In the genomic region with DNA sequence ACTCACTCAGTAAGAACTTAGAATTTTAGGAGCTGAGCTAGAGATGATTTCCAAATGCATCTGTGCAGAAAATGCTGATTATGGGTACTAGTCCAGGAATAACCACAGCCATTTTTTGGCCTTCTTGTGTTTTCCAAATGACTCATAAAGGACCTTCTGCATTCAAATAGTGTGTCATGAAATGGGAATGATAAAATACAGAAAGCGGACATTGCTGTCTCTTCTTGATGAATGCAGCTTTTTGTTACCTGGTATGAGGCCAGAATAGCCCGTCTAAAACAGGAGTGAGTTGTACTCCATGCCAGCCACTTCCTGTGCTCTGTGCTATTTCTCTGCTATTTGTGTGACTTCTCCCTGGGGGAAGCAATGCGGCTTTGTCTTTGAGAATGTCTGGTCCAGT, we compare ENCODE assay signal across 13 cellular contexts. TPM values are rescaled to one million over a fixed set of nuclear protein-coding genes. Genes with fewer than 3 reads are reported as not detected.
DNase-seq lines count a peak whose midpoint lies in the region; ATAC-seq, FAIRE-seq and TF ChIP-seq lines count a peak whose summit lies in the region.
"Had no signal": no experiment of that assay in that cellular context is flagged by ENCODE, and none has a peak within 500 bp of the region (broad histone marks: within the 10 kb centered on the region; RNA-seq: fewer than 3 reads in every experiment).

No MANE protein-coding gene starts in this region.

- no peak overlapping the region for H2AFZ ChIP-seq in keratinocyte (ENCODE audit: control insufficient read depth, low read length)

- H3K27ac ChIP-seq in keratinocyte (ENCODE audit: control insufficient read depth, insufficient read depth, low read length) (no peak overlapping the region), heart right ventricle (no peak overlapping the region)
- H3K27ac ChIP-seq: sigmoid colon had no signal

- H3K9me1 ChIP-seq in keratinocyte (ENCODE audit: control insufficient read depth, extremely low read depth, insufficient read depth, low read length): no peaks in the 10 kb centered on the region

- peak; percentile 86 for FAIRE-seq in keratinocyte (lab: Jason Lieb, UNC)

- TF ChIP-seq CTCF in astrocyte of the cerebellum (IDR thresholded peaks at IDR 0.05; ENCODE audit: low read depth, low read length, missing control alignments) (no peak), keratinocyte (optimal IDR thresholded peaks at IDR 0.05 in 1 of 3, IDR thresholded peaks at IDR 0.05 in 1 of 3, conservative IDR thresholded peaks at IDR 0.05 in 1 of 3; ENCODE audit: extremely low read depth in 1 of 3, insufficient read depth in 2 of 3, low read length in 3 of 3) (no peak), heart right ventricle (IDR thresholded peaks at IDR 0.05) (no peak)

- no peak overlapping the region for H3K4me3 ChIP-seq in astrocyte of the cerebellum (ENCODE audit: low read depth, low read length)
- no peak overlapping the region for H3K4me3 ChIP-seq in keratinocyte (ENCODE audit: control insufficient read depth in 2 of 3, extremely low read depth in 1 of 3, insufficient read depth in 2 of 3, low read depth in 1 of 3, low read length in 3 of 3)
- no peak overlapping the region for H3K4me3 ChIP-seq in heart right ventricle
- H3K4me3 ChIP-seq: sigmoid colon had no signal

- H3K79me2 ChIP-seq in keratinocyte (ENCODE audit: control insufficient read depth, insufficient read depth, low read length): no peaks in the 10 kb centered on the region

- peak; percentile 74 for DNase-seq in AG20443 (ENCODE audit: low spot score)
- DNase-seq in HS-27A (ENCODE audit: low read depth): peak; percentile 81
- DNase-seq in astrocyte of the cerebellum (ENCODE audit: low read depth): peak; percentile 90
- DNase-seq in keratinocyte (ENCODE audit: low read depth, low spot score): peak; percentile 49
- DNase-seq in heart right ventricle: no peak
- no peak for DNase-seq in DMS153 (lab: John Stamatoyannopoulos, UW)
- no peak for DNase-seq in activated naive CD4-positive, alpha-beta T cell treated with Interleukin-2 at 50 U/mL for 16 hours
- DNase-seq in ecto neural progenitor cell (ENCODE audit: low spot score): no peak
- DNase-seq: aorta, midbrain, NCI-H526 treated with DMSO at 0.1 percent for 48 hours, sigmoid colon had no signal

- no peaks in the 10 kb centered on the region for H3K9me3 ChIP-seq in keratinocyte (ENCODE audit: control insufficient read depth, low read depth, low read length)
- H3K9me3 ChIP-seq in heart right ventricle: no peaks in the 10 kb centered on the region
- H3K9me3 ChIP-seq: sigmoid colon had no signal

- H3K9ac ChIP-seq in keratinocyte (ENCODE audit: control insufficient read depth, extremely low read depth, insufficient read depth, low read length): no peak overlapping the region

- H4K20me1 ChIP-seq in keratinocyte (ENCODE audit: control insufficient read depth, extremely low read depth, insufficient read depth, low read length): no peaks in the 10 kb centered on the region

- in situ Hi-C loops in astrocyte of the cerebellum (cut with HindIII; ENCODE audit: low sequenced_read_pairs): loop anchor here (5.0 kb wide), 2 partner anchors 72 to 313 kb away; a partner anchor contains a TSS

- 45 to 61% methylated on average over 3 of the region's 3 CpGs for WGBS in heart right ventricle, 2 donors

- ATAC-seq in heart right ventricle: no peak

- H3K27me3 ChIP-seq in keratinocyte (ENCODE audit: control insufficient read depth, extremely low read depth, insufficient read depth, low read length) (no peaks in the 10 kb centered on the region), heart right ventricle (peaks cover 0 to 14% (median 3%) of the 10 kb centered on the region in 7 donors)
- H3K27me3 ChIP-seq: sigmoid colon had no signal

- intact Hi-C loops in heart right ventricle (cut with DNase I): loop anchor here in 8 of 10 donors (5.0 to 10.0 kb wide), 5 partner anchors 151 to 341 kb away; no protein-coding TSS in a partner anchor

- dilution Hi-C loops in keratinocyte (cut with MboI; ENCODE audit: extremely low pct_ligation_motif_present, low sequenced_read_pairs): no loop called here

- H3K4me1 ChIP-seq in keratinocyte (ENCODE audit: control insufficient read depth, extremely low read depth, insufficient read depth, low read length): peaks cover 13% of the 10 kb centered on the region
- no peaks in the 10 kb centered on the region for H3K4me1 ChIP-seq in heart right ventricle
- H3K4me1 ChIP-seq: sigmoid colon had no signal

- H3K36me3 ChIP-seq in keratinocyte (ENCODE audit: control insufficient read depth in 2 of 2, extremely low read depth in 1 of 2, insufficient read depth in 2 of 2, low read length in 2 of 2) (no peaks in the 10 kb centered on the region), heart right ventricle (no peaks in the 10 kb centered on the region)
- H3K36me3 ChIP-seq: sigmoid colon had no signal

- H3K4me2 ChIP-seq in keratinocyte (ENCODE audit: control insufficient read depth, extremely low read depth, insufficient read depth, low read depth, low read length): peak overlapping the region; percentile 51

RNA-seq across cellular contexts. Expression of a gene that starts 20.5 kb away (rescaled TPM):
- polyA plus RNA-seq in keratinocyte (6.4 to 11.8 TPM (median 7.3 TPM) in 3 replicates), heart right ventricle (1 to 10 TPM; 7.2 to 9.5 TPM)
- 1.6 TPM for polyA plus RNA-seq in keratinocyte (2011; ENCODE audit: low read depth)
- polyA plus RNA-seq in keratinocyte (2011; cell fraction: cytosol; rRNA removed): 4.9 and 5.4 TPM in 2 replicates
- 10.9 and 15.5 TPM in 2 replicates for polyA plus RNA-seq in keratinocyte (2011; cell fraction: nucleus; rRNA removed)
- 0.83 and 9.5 TPM in 2 replicates for polyA plus RNA-seq in keratinocyte (2012; ENCODE audit: low replicate concordance)
- polyA minus RNA-seq in keratinocyte: 11.5 to 29.1 TPM (median 12.1 TPM) in 3 replicates
- 5.0 TPM for polyA minus RNA-seq in keratinocyte (2011; cell fraction: cytosol; rRNA and poly(A)+ RNA removed)
- 8.9 and 13.1 TPM in 2 replicates for polyA minus RNA-seq in keratinocyte (2011; cell fraction: nucleus; rRNA and poly(A)+ RNA removed)
- total RNA-seq in heart right ventricle: 10 to 100 TPM; 27.4 to 86.3 (median 58.2) TPM
- total RNA-seq: T-helper 2 cell treated with Interferon-gamma antibody and Interleukin-4, amounts not matched to agents 100 ng/mL and 5 ng/mL, for 36 hours had no signal

Comparison
In these comparisons a context has a peak if more than half of its experiments do, and no peak if none do; other contexts are left out.
1. DNase-seq: peak in AG20443 (single experiment), HS-27A (single experiment), astrocyte of the cerebellum (single experiment) and keratinocyte (single experiment); none in heart right ventricle (0 of 2), DMS153 (single experiment), activated naive CD4-positive, alpha-beta T cell treated with Interleukin-2 at 50 U/mL for 16 hours (single experiment) and ecto neural progenitor cell (single experiment).